In the genomic region with DNA sequence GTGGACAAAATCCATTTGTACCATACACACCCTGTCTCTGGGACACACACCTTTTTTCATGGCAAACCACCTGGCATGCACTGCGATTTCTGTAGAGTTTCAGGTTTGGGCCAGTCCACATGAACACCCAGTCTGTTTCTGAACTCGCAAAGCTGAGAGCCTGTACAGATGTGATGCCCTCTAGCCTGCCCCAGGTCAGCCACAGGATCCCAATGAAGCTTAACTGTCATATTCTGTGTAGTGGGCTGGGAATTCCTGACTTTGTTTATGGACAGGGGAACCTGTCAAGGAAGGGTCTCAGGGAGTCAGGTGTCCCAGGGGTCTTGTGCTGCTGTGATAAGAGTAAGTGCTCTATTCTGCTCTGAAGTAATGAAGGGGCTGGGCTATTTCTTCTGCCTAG, we compare ENCODE assay signal across 1 cellular context.
TF ChIP-seq lines count a peak whose summit lies in the region.

No MANE protein-coding gene starts in this region.

TF ChIP-seq in H1, 55 proteins besides CTCF, POLR2A, EP300 and RAD21:
- no peak for TF ChIP-seq CBX5 (IDR thresholded peaks at IDR 0.05; ENCODE audit: low read depth, low read length)
- TF ChIP-seq RBBP5 (IDR thresholded peaks at IDR 0.05; ENCODE audit: borderline replicate concordance, low read depth, low read length) = no peak
- TF ChIP-seq GABPA (IDR thresholded peaks at IDR 0.05; ENCODE audit: borderline replicate concordance, insufficient read depth, low read length) = no peak
- no peak for TF ChIP-seq SIX5 (IDR thresholded peaks at IDR 0.05; ENCODE audit: low read depth, low read length)
- TF ChIP-seq CTBP2 (IDR thresholded peaks at IDR 0.05; ENCODE audit: borderline replicate concordance, insufficient read depth, insufficient read length, low read length) = no peak
- no peak for TF ChIP-seq SUZ12 (IDR thresholded peaks at IDR 0.05; ENCODE audit: low read length)
- TF ChIP-seq CHD2 (IDR thresholded peaks at IDR 0.05; ENCODE audit: low read length) = no peak
- TF ChIP-seq RNF2 (IDR thresholded peaks at IDR 0.05; ENCODE audit: borderline replicate concordance, low read depth, low read length, missing control alignments, poor library complexity, severe bottlenecking) = no peak
- no peak for TF ChIP-seq RFX5 (IDR thresholded peaks at IDR 0.05; ENCODE audit: borderline replicate concordance, low read depth, low read length)
- TF ChIP-seq GTF2F1 (IDR thresholded peaks at IDR 0.05; ENCODE audit: borderline replicate concordance, low read depth, low read length) = no peak
- TF ChIP-seq SP4 (IDR thresholded peaks at IDR 0.05; ENCODE audit: low read length) = no peak
- TF ChIP-seq KDM5A (IDR thresholded peaks at IDR 0.05; ENCODE audit: low read length) = no peak
